ENCODE assay signal across 28 cellular contexts in genomic region chr7:21175714-21176113, GRCh38.
"Had no signal": no experiment of that assay in that cellular context is flagged by ENCODE, and none has a peak within 500 bp of the region (broad histone marks: within the 10 kb centered on the region; RNA-seq: fewer than 3 reads in every experiment).

No MANE protein-coding gene starts in this region.

- H3K36me3 ChIP-seq: colonic mucosa, esophagus squamous epithelium, gastrocnemius medialis, heart right ventricle, left lung, lower lobe of right lung had no signal

- H3K4me3 Mint-ChIP-seq: dendritic cell treated with granulocyte-macrophage colony-stimulating factor and Interleukin-4, amounts not matched to agents 40 ng/mL and 50 ng/mL, for 4 days; effector memory CD8-positive, alpha-beta T cell; endodermal cell; memory B cell; naive thymus-derived CD4-positive, alpha-beta T cell had no signal

- DNase-seq: colonic mucosa; cortex of kidney; effector CD8-positive, alpha-beta T cell; effector memory CD8-positive, alpha-beta T cell; endodermal cell; erythroblast; esophagus squamous epithelium; foreskin fibroblast; foreskin melanocyte; gastrocnemius medialis; glutamatergic neuron; head of caudate nucleus; heart right ventricle; hippocampal formation; left cardiac atrium; left lung; left ventricle myocardium superior; lower lobe of right lung; mesendoderm; midbrain; naive thymus-derived CD4-positive, alpha-beta T cell had no signal

- H3K9me3 ChIP-seq: colonic mucosa, esophagus squamous epithelium, gastrocnemius medialis, left lung, lower lobe of right lung had no signal

- H3K27me3 ChIP-seq: colonic mucosa, esophagus squamous epithelium, left lung had no signal

- ATAC-seq: effector memory CD8-positive, alpha-beta T cell; esophagus mucosa; gastrocnemius medialis; heart right ventricle; left cardiac atrium; left lung; left ventricle myocardium superior; lower lobe of right lung; naive thymus-derived CD4-positive, alpha-beta T cell had no signal

- H3K36me3 Mint-ChIP-seq: memory B cell; naive thymus-derived CD4-positive, alpha-beta T cell had no signal

- H3K4me1 Mint-ChIP-seq: memory B cell; naive thymus-derived CD4-positive, alpha-beta T cell had no signal

- FAIRE-seq: endometrium, islet of Langerhans, keratinocyte had no signal

- H3K4me3 ChIP-seq: colonic mucosa, esophagus squamous epithelium, gastrocnemius medialis, heart right ventricle, left lung, lower lobe of right lung had no signal

- H3K27ac Mint-ChIP-seq: dendritic cell treated with granulocyte-macrophage colony-stimulating factor and Interleukin-4, amounts not matched to agents 40 ng/mL and 50 ng/mL, for 4 days; effector memory CD8-positive, alpha-beta T cell; endodermal cell; memory B cell; naive thymus-derived CD4-positive, alpha-beta T cell had no signal

- H3K4me1 ChIP-seq: colonic mucosa, esophagus squamous epithelium, gastrocnemius medialis, heart right ventricle, left lung, lower lobe of right lung had no signal

- H3K27me3 Mint-ChIP-seq: dendritic cell treated with granulocyte-macrophage colony-stimulating factor and Interleukin-4, amounts not matched to agents 40 ng/mL and 50 ng/mL, for 4 days had no signal

- H3K27ac ChIP-seq: colonic mucosa, epithelial cell of prostate, esophagus squamous epithelium, gastrocnemius medialis, heart right ventricle, left lung, lower lobe of right lung had no signal
